In the genomic region with DNA sequence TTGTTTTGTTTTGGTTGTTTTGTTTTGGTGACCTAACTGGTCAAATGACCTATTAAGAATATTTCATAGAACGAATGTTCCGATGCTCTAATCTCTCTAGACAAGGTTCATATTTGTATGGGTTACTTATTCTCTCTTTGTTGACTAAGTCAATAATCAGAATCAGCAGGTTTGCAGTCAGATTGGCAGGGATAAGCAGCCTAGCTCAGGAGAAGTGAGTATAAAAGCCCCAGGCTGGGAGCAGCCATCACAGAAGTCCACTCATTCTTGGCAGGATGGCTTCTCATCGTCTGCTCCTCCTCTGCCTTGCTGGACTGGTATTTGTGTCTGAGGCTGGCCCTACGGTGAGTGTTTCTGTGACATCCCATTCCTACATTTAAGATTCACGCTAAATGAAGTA, we compare ENCODE assay signal across 20 cellular contexts. TPM values are rescaled to one million over a fixed set of nuclear protein-coding genes. Genes with fewer than 3 reads are reported as not detected.
DNase-seq lines count a peak whose midpoint lies in the region; ATAC-seq and TF ChIP-seq lines count a peak whose summit lies in the region.
"Had no signal": no experiment of that assay in that cellular context is flagged by ENCODE, and none has a peak within 500 bp of the region (broad histone marks: within the 10 kb centered on the region; RNA-seq: fewer than 3 reads in every experiment).

A gene (plus strand): TSS at position 250 of the 400 bp plus-strand sequence. CDS start 26 bp downstream, at position 276.

- TF ChIP-seq CTCF in right lobe of liver (IDR thresholded peaks at IDR 0.05) (no peak), parathyroid adenoma (IDR thresholded peaks at IDR 0.05) (no peak)

- intact Hi-C loops in right lobe of liver (cut with DNase I): no loop called here

- H3K9me3 ChIP-seq in endocrine pancreas (ENCODE audit: control insufficient read depth, low read length): no peaks in the 10 kb centered on the region
- no peaks in the 10 kb centered on the region for H3K9me3 ChIP-seq in right lobe of liver
- no peaks in the 10 kb centered on the region for H3K9me3 ChIP-seq in parathyroid adenoma (ENCODE audit: control insufficient read depth, low read length)
- H3K9me3 ChIP-seq: MG63, SJSA1 had no signal

- H3K9ac ChIP-seq in endocrine pancreas (ENCODE audit: control insufficient read depth, insufficient read depth, low read length) (peak within 1 kb of the TSS; percentile 38), parathyroid adenoma (no peak within 1 kb of the TSS)

- H3K27ac ChIP-seq in right lobe of liver: peak within 1 kb of the TSS; percentile 34 to 76 (median 70)
- H3K27ac ChIP-seq in parathyroid adenoma: peak within 1 kb of the TSS; percentile 6
- H3K27ac ChIP-seq: HL-60, SJSA1 had no signal

- ATAC-seq in right lobe of liver: peak; percentile 83 to 89 (median 88)
- no peak for ATAC-seq in GM18498 (IDR thresholded peaks at IDR 0.05; ENCODE audit: unreplicated experiment)
- ATAC-seq in GM18867 (IDR thresholded peaks at IDR 0.05; ENCODE audit: unreplicated experiment): no peak

- H3K36me3 ChIP-seq in endocrine pancreas (ENCODE audit: control insufficient read depth, insufficient read depth, low read length) (no peaks in the 10 kb centered on the region), right lobe of liver (peaks cover 0 to 43% (median 8%) of the 10 kb centered on the region in 4 donors), parathyroid adenoma (ENCODE audit: control insufficient read depth, insufficient read depth, low read length) (no peaks in the 10 kb centered on the region)
- H3K36me3 ChIP-seq: MG63, SJSA1 had no signal

- H3K4me3 ChIP-seq in endocrine pancreas (ENCODE audit: control insufficient read depth, insufficient read depth, low read length) (peak within 1 kb of the TSS; percentile 84), right lobe of liver (peak within 1 kb of the TSS; percentile 21 to 67 (median 56)), parathyroid adenoma (ENCODE audit: low read depth, low read length) (no peak within 1 kb of the TSS)
- H3K4me3 ChIP-seq: MG63, SJSA1 had no signal

- TF ChIP-seq POLR2A in right lobe of liver (IDR thresholded peaks at IDR 0.05): peak; percentile 90

- H3K27me3 ChIP-seq in endocrine pancreas (ENCODE audit: control insufficient read depth, insufficient read depth, low read length) (no peaks in the 10 kb centered on the region), right lobe of liver (no peaks in the 10 kb centered on the region), parathyroid adenoma (ENCODE audit: control insufficient read depth, insufficient read depth, low read length) (no peaks in the 10 kb centered on the region)
- H3K27me3 ChIP-seq: MG63, SJSA1 had no signal

- H3K4me1 ChIP-seq in endocrine pancreas (ENCODE audit: control insufficient read depth, insufficient read depth, low read length) (peaks cover 34% of the 10 kb centered on the region), right lobe of liver (peaks cover 0 to 41% (median 8%) of the 10 kb centered on the region in 4 donors), parathyroid adenoma (peaks cover 9% of the 10 kb centered on the region)
- H3K4me1 ChIP-seq: SJSA1 had no signal

- 29% methylated on average over 5 of the region's 5 CpGs for WGBS in right lobe of liver (ENCODE audit: insufficient coverage, low coverage, low lambda C conversion rate, missing lambda C conversion rate)

- H3K79me2 ChIP-seq in parathyroid adenoma: no peaks in the 10 kb centered on the region

- DNase-seq in HuH-7.5 (ENCODE audit: low spot score) (peak; percentile 8), right lobe of liver (peak; percentile 54 to 88 (median 79)), NCI-H526 (lab: John Stamatoyannopoulos, UW) (no peak)
- no peak for DNase-seq in stimulated activated CD4-positive, alpha-beta T cell treated with anti-CD3 and anti-CD28 coated beads, Interleukin-12 subunit alpha, Interleukin-12 subunit beta, amount 100 ng/mL, for 4 hours
- DNase-seq: ACHN; Calu3; CD4-positive, CD25-positive, alpha-beta regulatory T cell; DMS79 treated with DMSO at 0.1 percent for 48 hours; KG1; MG63; NCI-H1105; NCI-H1694 treated with DMSO at 0.1 percent for 48 hours had no signal

- peak within 1 kb of the TSS; percentile 59 for H2AFZ ChIP-seq in parathyroid adenoma

- H3K4me2 ChIP-seq in parathyroid adenoma (ENCODE audit: low read length): no peak within 1 kb of the TSS

RNA-seq across cellular contexts. Expression of the gene that starts here (rescaled TPM):
- 1,000 to 10,000 TPM; 1,281 to 4,774 (median 2,625) TPM for total RNA-seq in right lobe of liver
- total RNA-seq: CD4-positive, CD25-positive, alpha-beta regulatory T cell; H1; NCI-H460; SJSA1 had no signal

Comparison
In these comparisons a context has a peak if more than half of its experiments do, and no peak if none do; other contexts are left out.
1. DNase-seq: peak in HuH-7.5 (single experiment) and right lobe of liver (3 of 3); none in NCI-H526 (0 of 2) and stimulated activated CD4-positive, alpha-beta T cell treated with anti-CD3 and anti-CD28 coated beads, Interleukin-12 subunit alpha, Interleukin-12 subunit beta, amount 100 ng/mL, for 4 hours (single experiment).
2. ATAC-seq: peak in right lobe of liver (4 of 4); none in GM18498 (single experiment) and GM18867 (single experiment).